3 cellular contexts compared by ENCODE assay signal in genomic region chr9:26324787-26325186, GRCh38.
TF ChIP-seq lines count a peak whose summit lies in the region.

No MANE protein-coding gene starts in this region.

TF ChIP-seq in SK-N-SH, 30 proteins besides CTCF, POLR2A, EP300 and RAD21:
- TF ChIP-seq GABPA (IDR thresholded peaks at IDR 0.05; ENCODE audit: low read depth) (no peak), FOXJ3 (CRISPR knock-in tag; IDR thresholded peaks at IDR 0.05) (no peak), RXRA (IDR thresholded peaks at IDR 0.05; ENCODE audit: borderline replicate concordance, low read depth) (no peak), MAX (IDR thresholded peaks at IDR 0.05; ENCODE audit: low read depth) (no peak)

TF ChIP-seq in SK-N-SH treated with all-trans-retinoic acid at 6 μM for 48 hours, 23 proteins besides CTCF, POLR2A, EP300 and RAD21:
- TF ChIP-seq ZFP30 (CRISPR knock-in tag; IDR thresholded peaks at IDR 0.05), result no peak
- no peak for TF ChIP-seq POU6F1 (CRISPR knock-in tag; IDR thresholded peaks at IDR 0.05; ENCODE audit: borderline replicate concordance, low read depth)
- TF ChIP-seq PPARA (CRISPR knock-in tag; IDR thresholded peaks at IDR 0.05; ENCODE audit: borderline replicate concordance), result no peak
TF ChIP-seq in SK-N-SH treated with all-trans-retinoic acid at 6 μM for 48 hours: peak in this region for 0.

TF ChIP-seq in H1, 55 proteins besides CTCF, POLR2A, EP300 and RAD21:
- TF ChIP-seq PHF8 (conservative IDR thresholded peaks at IDR 0.05; ENCODE audit: low read depth, low read length) (no peak), YY1 (IDR thresholded peaks at IDR 0.05; ENCODE audit: low read depth, low read length) (no peak), RFX5 (IDR thresholded peaks at IDR 0.05; ENCODE audit: borderline replicate concordance, low read depth, low read length) (no peak), NRF1 (IDR thresholded peaks at IDR 0.05; ENCODE audit: low read depth, low read length) (no peak), EZH2 (IDR thresholded peaks at IDR 0.05; ENCODE audit: low read depth, low read length, severe bottlenecking) (no peak), JUN (IDR thresholded peaks at IDR 0.05; ENCODE audit: low read depth, low read length) (no peak), SP4 (IDR thresholded peaks at IDR 0.05; ENCODE audit: low read length) (no peak), GTF2F1 (IDR thresholded peaks at IDR 0.05; ENCODE audit: borderline replicate concordance, low read depth, low read length) (no peak), BRCA1 (IDR thresholded peaks at IDR 0.05; ENCODE audit: low read depth, low read length) (no peak), ATF3 (IDR thresholded peaks at IDR 0.05; ENCODE audit: insufficient read depth, low read depth, low read length) (no peak), SRF (IDR thresholded peaks at IDR 0.05; ENCODE audit: low read depth, low read length) (no peak), CTBP2 (IDR thresholded peaks at IDR 0.05; ENCODE audit: borderline replicate concordance, insufficient read depth, insufficient read length, low read length) (no peak)
